In genomic region chr4:74365761-74366160, GRCh38 we compare ENCODE assay signal across 10 cellular contexts. TPM values are rescaled to one million over a fixed set of nuclear protein-coding genes. Genes with fewer than 3 reads are reported as not detected.
DNase-seq lines count a peak whose midpoint lies in the region; ATAC-seq and TF ChIP-seq lines count a peak whose summit lies in the region.
"Had no signal": no experiment of that assay in that cellular context is flagged by ENCODE, and none has a peak within 500 bp of the region (broad histone marks: within the 10 kb centered on the region; RNA-seq: fewer than 3 reads in every experiment).

No MANE protein-coding gene starts in this region.

- no peak overlapping the region for H3K27ac ChIP-seq in mesenchymal stem cell (ENCODE audit: low read length, poor library complexity, severe bottlenecking)

- H3K4ac ChIP-seq in mesenchymal stem cell (ENCODE audit: low read depth in 1 of 2, low read length in 2 of 2) = no peak overlapping the region

- no peak overlapping the region for H2BK5ac ChIP-seq in mesenchymal stem cell (ENCODE audit: low read depth, low read length, poor library complexity, severe bottlenecking)

- no peak overlapping the region for H3K14ac ChIP-seq in mesenchymal stem cell (ENCODE audit: low read length in 2 of 2)

- H3K23ac ChIP-seq in mesenchymal stem cell (ENCODE audit: low read length in 2 of 2) = no peak overlapping the region

- H3K9ac ChIP-seq in mesenchymal stem cell (ENCODE audit: low read length) = peak overlapping the region; percentile 79

- CTCF ChIA-PET in T-cell (lab: Charles Lee) = interaction anchor here (0.6 to 1.0 kb wide), 3 partner anchors 13 to 305 kb away, joined by 3 to 4 read pairs (median 3); no protein-coding TSS in a partner anchor

- no peak for TF ChIP-seq CTCF in AG09309 (IDR thresholded peaks at IDR 0.05; ENCODE audit: control insufficient read depth, insufficient read depth, low read depth, low read length, missing control alignments)

- intact Hi-C loops in posterior vena cava (cut with DNase I) = no loop called here

- DNase-seq in AG09309 (ENCODE audit: low read depth) (no peak), NCI-H1417 treated with DMSO at 0.1 percent for 48 hours (lab: John Stamatoyannopoulos, UW) (peak; percentile 42), dermis blood vessel endothelial cell (peak; percentile 30), mesenchymal stem cell (peak; percentile 28), T-cell (no peak), HPDE6-E6E7 (ENCODE audit: extremely low spot score) (no peak), posterior vena cava (ENCODE audit: low spot score) (no peak), OCI-M2 (lab: John Stamatoyannopoulos, UW; ENCODE audit: unreplicated experiment) (no peak)

- no peak overlapping the region for H2BK15ac ChIP-seq in mesenchymal stem cell (ENCODE audit: low read depth, poor library complexity, severe bottlenecking)

- peak overlapping the region; percentile 51 for H2AFZ ChIP-seq in mesenchymal stem cell (ENCODE audit: low read depth, low read length)

- 16% methylated on average over 9 of the region's 11 CpGs for WGBS in mesenchymal stem cell

- peak overlapping the region in 1 of 2 experiments; percentile 80 for H3K18ac ChIP-seq in mesenchymal stem cell (ENCODE audit: low read depth in 1 of 2, low read length in 2 of 2)

- no peaks in the 10 kb centered on the region for H3K36me3 ChIP-seq in mesenchymal stem cell (ENCODE audit: control insufficient read depth in 1 of 2, insufficient read depth in 2 of 2, low read depth in 1 of 2, low read length in 2 of 2)

- H3K9me3 Mint-ChIP-seq in T-cell = no peaks in the 10 kb centered on the region

- H3K36me3 Mint-ChIP-seq in T-cell = no peaks in the 10 kb centered on the region

- peaks cover 0 to 4% of the 10 kb centered on the region in 2 experiments for H3K27me3 ChIP-seq in mesenchymal stem cell (ENCODE audit: control insufficient read depth in 1 of 2, insufficient read depth in 1 of 2, low read length in 2 of 2)

- POLR2A ChIA-PET in T-cell (lab: Charles Lee) = interaction anchor here in 1 of 2 donors (1.1 kb wide), 1 partner anchor 49 kb away, joined by 4 read pairs; no protein-coding TSS in a partner anchor

- no peak overlapping the region for H3K27ac Mint-ChIP-seq in T-cell

- H3K4me3 Mint-ChIP-seq in T-cell = peak overlapping the region in 1 of 3 donors; percentile 63

- H2BK120ac ChIP-seq in mesenchymal stem cell (ENCODE audit: low read depth, low read length) = no peak overlapping the region

- no peak for ATAC-seq in T-cell (replicated peaks in 1 of 4)

- peaks cover 16% of the 10 kb centered on the region in 3 donors for H3K4me1 Mint-ChIP-seq in T-cell

- no peak overlapping the region for H2AK5ac ChIP-seq in mesenchymal stem cell (ENCODE audit: low read length, severe bottlenecking)

- H2BK12ac ChIP-seq in mesenchymal stem cell (ENCODE audit: low read length in 2 of 2) = peak overlapping the region in 1 of 2 experiments; percentile 54

- H3K4me2 ChIP-seq in mesenchymal stem cell (ENCODE audit: low read length, poor library complexity, severe bottlenecking) = peak overlapping the region; percentile 66

- H3K4me3 ChIP-seq in AG09309 (ENCODE audit: control insufficient read depth, low read depth, low read length) = peak overlapping the region; percentile 57
- H3K4me3 ChIP-seq in mesenchymal stem cell (ENCODE audit: insufficient read depth in 1 of 2, low read depth in 1 of 2, low read length in 2 of 2) = peak overlapping the region in 1 of 2 experiments; percentile 85

- H3K9me3 ChIP-seq in mesenchymal stem cell (ENCODE audit: control insufficient read depth, low read length) = no peaks in the 10 kb centered on the region

- H4K91ac ChIP-seq in mesenchymal stem cell (ENCODE audit: low read length) = peak overlapping the region; percentile 75

- peaks cover 33 to 40% of the 10 kb centered on the region in 2 donors for H3K27me3 Mint-ChIP-seq in T-cell

- peaks cover 10% of the 10 kb centered on the region for H3K4me1 ChIP-seq in mesenchymal stem cell (ENCODE audit: control insufficient read depth, insufficient read depth, low read depth, low read length)

- no peak overlapping the region for H4K8ac ChIP-seq in mesenchymal stem cell (ENCODE audit: low read length)

- no peaks in the 10 kb centered on the region for H3K79me1 ChIP-seq in mesenchymal stem cell (replicated peaks; ENCODE audit: low read length, poor library complexity, severe bottlenecking)

RNA-seq across cellular contexts. Expression of gene EREG, which starts 0.8 kb away (rescaled TPM):
- total RNA-seq in dermis blood vessel endothelial cell (under 0.01 TPM in 2 replicates), T-cell (1 to 10 TPM in 1 of 5 donors, under 1 TPM in 4; 0.16 to 1.5 (median 0.44) TPM), posterior vena cava (under 1 TPM; 0.29 to 0.37 TPM)
- polyA plus RNA-seq in mesenchymal stem cell (2013, experiment 1 of 2) = 3.8 TPM
- 4.0 TPM for polyA plus RNA-seq in mesenchymal stem cell (2013, experiment 2 of 2)
- total RNA-seq: frontal cortex; T-helper 2 cell treated with Interferon-gamma antibody and Interleukin-4, amounts not matched to agents 100 ng/mL and 5 ng/mL, for 36 hours had no signal

RNA-seq across cellular contexts. Expression of gene EPGN, which starts 57.5 kb away (rescaled TPM):
- total RNA-seq in dermis blood vessel endothelial cell = 0.09 and 0.17 TPM in 2 replicates
- polyA plus RNA-seq in mesenchymal stem cell (2013, experiment 1 of 2) = not detected
- not detected for polyA plus RNA-seq in mesenchymal stem cell (2013, experiment 2 of 2)
- total RNA-seq in T-cell = 1 to 10 TPM in 1 of 5 donors, under 1 TPM in 1, not detected in 3; 0.77 to 4.0 TPM
- not detected for total RNA-seq in posterior vena cava
- total RNA-seq: frontal cortex had no signal

Comparison
In these comparisons a context has a peak if more than half of its experiments do, and no peak if none do; other contexts are left out.
1. DNase-seq: peak in NCI-H1417 treated with DMSO at 0.1 percent for 48 hours (single experiment), dermis blood vessel endothelial cell (single experiment) and mesenchymal stem cell (single experiment); none in AG09309 (single experiment), T-cell (0 of 34), HPDE6-E6E7 (single experiment), posterior vena cava (single experiment) and OCI-M2 (single experiment).